12 cellular contexts compared by ENCODE assay signal in genomic region chr10:61391281-61391680, GRCh38.
DNase-seq lines count a peak whose midpoint lies in the region; ATAC-seq and TF ChIP-seq lines count a peak whose summit lies in the region.
"Had no signal": no experiment of that assay in that cellular context is flagged by ENCODE, and none has a peak within 500 bp of the region (broad histone marks: within the 10 kb centered on the region; RNA-seq: fewer than 3 reads in every experiment).

No MANE protein-coding gene starts in this region.

- H3K27ac ChIP-seq in ascending aorta = no peak overlapping the region
- H3K27ac ChIP-seq: thoracic aorta had no signal

- TF ChIP-seq POLR2A in GM18505 (IDR thresholded peaks at IDR 0.05; ENCODE audit: borderline replicate concordance, extremely low read depth, insufficient read depth, insufficient read length) = no peak

- TF ChIP-seq CTCF in ascending aorta (IDR thresholded peaks at IDR 0.05) = no peak

- H3K9me3 ChIP-seq in ascending aorta = no peaks in the 10 kb centered on the region
- H3K9me3 ChIP-seq: thoracic aorta had no signal

- ATAC-seq in GM18505 (IDR thresholded peaks at IDR 0.05; ENCODE audit: unreplicated experiment) = peak; percentile 39
- ATAC-seq in GM19467 (IDR thresholded peaks at IDR 0.05; ENCODE audit: unreplicated experiment) = peak; percentile 32
- peak; percentile 46 for ATAC-seq in HG02840 (IDR thresholded peaks at IDR 0.05; ENCODE audit: low FRiP score, unreplicated experiment)
- ATAC-seq in HG03457 (IDR thresholded peaks at IDR 0.05; ENCODE audit: unreplicated experiment) = peak; percentile 33
- no peak for ATAC-seq in stimulated activated naive CD8-positive, alpha-beta T cell treated with anti-CD3 and anti-CD28 coated beads, Interleukin-15, amount 100 ng/mL, for 72 hours

- no peaks in the 10 kb centered on the region for H3K36me3 ChIP-seq in ascending aorta
- H3K36me3 ChIP-seq: thoracic aorta had no signal

- H3K27ac Mint-ChIP-seq in stimulated activated naive CD8-positive, alpha-beta T cell treated with anti-CD3 and anti-CD28 coated beads, Interleukin-15, amount 100 ng/mL, for 72 hours = no peak overlapping the region

- no peak overlapping the region for H3K4me3 ChIP-seq in ascending aorta
- H3K4me3 ChIP-seq: thoracic aorta had no signal

- DNase-seq in medulla oblongata (ENCODE audit: extremely low spot score) (no peak), germinal center (ENCODE audit: low spot score) (no peak), ascending aorta (ENCODE audit: low spot score in 2 of 2) (no peak)
- no peak for DNase-seq in stimulated activated naive CD8-positive, alpha-beta T cell treated with anti-CD3 and anti-CD28 coated beads, Interleukin-15, amount 100 ng/mL, for 72 hours
- DNase-seq: DMS79 treated with DMSO at 0.1 percent for 48 hours, NCI-H1048, NCI-H524 had no signal

- H3K27me3 ChIP-seq in ascending aorta = no peaks in the 10 kb centered on the region

- H3K4me3 Mint-ChIP-seq in stimulated activated naive CD8-positive, alpha-beta T cell treated with anti-CD3 and anti-CD28 coated beads, Interleukin-15, amount 100 ng/mL, for 72 hours = no peak overlapping the region

- no peaks in the 10 kb centered on the region for H3K4me1 ChIP-seq in ascending aorta

- no peaks in the 10 kb centered on the region for H3K4me1 Mint-ChIP-seq in stimulated activated naive CD8-positive, alpha-beta T cell treated with anti-CD3 and anti-CD28 coated beads, Interleukin-15, amount 100 ng/mL, for 72 hours

- intact Hi-C loops in ascending aorta (cut with DNase I) = no loop called here

- H3K9me3 Mint-ChIP-seq in stimulated activated naive CD8-positive, alpha-beta T cell treated with anti-CD3 and anti-CD28 coated beads, Interleukin-15, amount 100 ng/mL, for 72 hours = no peaks in the 10 kb centered on the region

- H3K27me3 Mint-ChIP-seq in stimulated activated naive CD8-positive, alpha-beta T cell treated with anti-CD3 and anti-CD28 coated beads, Interleukin-15, amount 100 ng/mL, for 72 hours = no peaks in the 10 kb centered on the region
